Comparison of ENCODE assay signal across 6 cellular contexts in the genomic region with DNA sequence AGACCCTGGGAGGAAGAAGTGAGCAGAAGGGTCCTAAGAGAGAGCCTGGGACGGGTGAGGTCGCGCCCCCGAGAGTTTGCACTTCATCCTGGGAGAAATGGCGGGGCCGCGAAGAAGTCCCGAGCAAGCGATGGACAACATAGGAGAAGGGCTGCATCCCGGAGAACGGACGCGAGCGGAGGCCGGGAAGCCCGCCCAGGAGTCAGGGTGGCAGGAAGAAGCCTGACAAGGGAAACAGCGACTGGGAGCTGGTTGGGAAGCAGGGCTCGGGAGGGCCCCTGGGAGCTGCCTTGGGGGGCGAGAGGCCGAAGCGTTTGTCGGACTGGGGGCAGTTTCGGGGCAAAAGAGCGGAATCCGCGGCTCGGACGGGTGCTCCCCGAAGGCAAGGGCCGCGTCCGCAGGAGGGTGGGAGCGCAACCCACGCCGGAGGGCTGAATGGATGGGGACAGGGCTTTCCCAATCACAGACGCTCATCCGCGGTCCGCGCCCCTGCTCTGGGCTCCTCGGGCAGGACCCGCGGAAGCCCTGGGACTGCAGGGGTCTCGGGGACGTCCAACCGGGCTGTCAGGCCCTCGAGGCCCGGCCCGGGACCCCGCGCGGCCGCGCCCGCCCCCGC. TPM values are rescaled to one million over a fixed set of nuclear protein-coding genes. Genes with fewer than 3 reads are reported as not detected.
DNase-seq lines count a peak whose midpoint lies in the region; ATAC-seq and TF ChIP-seq lines count a peak whose summit lies in the region.

No MANE protein-coding gene starts in this region.

- H3K27ac Mint-ChIP-seq in neural crest cell (ENCODE audit: unreplicated experiment) = peak overlapping the region; percentile 95

- H3K27me3 Mint-ChIP-seq in neural crest cell (ENCODE audit: low read depth) = no peaks in the 10 kb centered on the region

- H3K4me1 ChIP-seq in breast epithelium = peaks cover 14 to 27% of the 10 kb centered on the region in 2 donors

- no peaks in the 10 kb centered on the region for H3K9me3 Mint-ChIP-seq in neural crest cell

- ATAC-seq in HG03025 (IDR thresholded peaks at IDR 0.05; ENCODE audit: low FRiP score, unreplicated experiment) = peak; percentile 23

- H3K4me3 Mint-ChIP-seq in neural crest cell = peak overlapping the region; percentile 97

- CTCF ChIA-PET in BJ (lab: Yijun Ruan, JAX) = interaction anchor here (1.1 kb wide), 1 partner anchor 9 kb away, joined by 6 read pairs; no protein-coding TSS in a partner anchor

- H3K27ac ChIP-seq in breast epithelium = peak overlapping the region; percentile 82 to 94

- DNase-seq in BJ (ENCODE audit: low read depth) (no peak), breast epithelium (ENCODE audit: low spot score in 2 of 2) (no peak), neural crest cell (ENCODE audit: low read depth, low spot score) (no peak), NCI-H1092 (lab: John Stamatoyannopoulos, UW) (no peak)
- no peak for DNase-seq in activated effector memory CD4-positive, alpha-beta T cell treated with anti-CD3 and anti-CD28 coated beads, Interleukin-2, amount 50 U/mL, for 16 hours

- H3K4me1 Mint-ChIP-seq in neural crest cell = peaks cover 33% of the 10 kb centered on the region

- H3K27me3 ChIP-seq in BJ (ENCODE audit: control insufficient read depth, insufficient read depth, low read length) (no peaks in the 10 kb centered on the region), breast epithelium (no peaks in the 10 kb centered on the region)

- POLR2A ChIA-PET in BJ (lab: Charles Lee) = no interaction called here

- H3K9me3 ChIP-seq in breast epithelium = no peaks in the 10 kb centered on the region

- no peak for TF ChIP-seq POLR2A in breast epithelium (IDR thresholded peaks at IDR 0.05)

- intact Hi-C loops in breast epithelium (cut with DNase I; ENCODE audit: low total_unique reads) = no loop called here

- H3K36me3 ChIP-seq in BJ (ENCODE audit: control insufficient read depth, insufficient read depth, low read length) (peaks cover 5% of the 10 kb centered on the region; the same call in 1 of the 2 replicates), breast epithelium (no peaks in the 10 kb centered on the region)

- no peaks in the 10 kb centered on the region for H3K36me3 Mint-ChIP-seq in neural crest cell (ENCODE audit: low read depth)

- TF ChIP-seq CTCF in BJ (IDR thresholded peaks at IDR 0.05; ENCODE audit: insufficient read depth, low read depth, low read length) (no peak), breast epithelium (IDR thresholded peaks at IDR 0.05) (no peak), neural crest cell (conservative IDR thresholded peaks at IDR 0.05) (no peak)

- H3K4me3 ChIP-seq in BJ (ENCODE audit: low read depth, low read length) (peak overlapping the region; percentile 81), breast epithelium (peak overlapping the region; percentile 87 to 95 (median 91))

RNA-seq across cellular contexts. Expression of a gene that starts 0.5 kb away (rescaled TPM):
- polyA plus RNA-seq in BJ (2011; rRNA removed) = 34.3 and 48.8 TPM in 2 replicates
- 8.5 and 10.0 TPM in 2 replicates for polyA minus RNA-seq in BJ (2011; rRNA and poly(A)+ RNA removed)
- total RNA-seq in breast epithelium (10 to 100 TPM; 62.4 to 81.3 (median 76.0) TPM), neural crest cell (73.9 and 74.1 TPM in 2 replicates)

RNA-seq across cellular contexts. Expression of a gene that starts 20.4 kb away (rescaled TPM):
- 0.56 and 0.64 TPM in 2 replicates for polyA plus RNA-seq in BJ (2011; rRNA removed)
- polyA minus RNA-seq in BJ (2011; rRNA and poly(A)+ RNA removed) = 0.36 and 0.66 TPM in 2 replicates
- total RNA-seq in breast epithelium (1 to 10 TPM; 1.1 to 5.4 (median 4.9) TPM), neural crest cell (13.7 and 14.1 TPM in 2 replicates)

RNA-seq across cellular contexts. Expression of a gene that starts 20.4 kb away (rescaled TPM):
- polyA plus RNA-seq in BJ (2011; rRNA removed) = 6.2 and 13.2 TPM in 2 replicates
- polyA minus RNA-seq in BJ (2011; rRNA and poly(A)+ RNA removed) = 10.5 and 13.8 TPM in 2 replicates
- total RNA-seq in breast epithelium (10 to 100 TPM; 41.4 to 66.6 (median 44.6) TPM), neural crest cell (71.2 and 79.9 TPM in 2 replicates)

RNA-seq across cellular contexts. Expression of a gene that starts 21.4 kb away (rescaled TPM):
- 3.7 and 5.7 TPM in 2 replicates for polyA plus RNA-seq in BJ (2011; rRNA removed)
- polyA minus RNA-seq in BJ (2011; rRNA and poly(A)+ RNA removed) = 2.3 and 3.2 TPM in 2 replicates
- total RNA-seq in breast epithelium = 1 to 10 TPM; 2.9 to 4.6 (median 4.1) TPM
- 18.9 and 20.7 TPM in 2 replicates for total RNA-seq in neural crest cell

RNA-seq across cellular contexts. Expression of a gene that starts 36.5 kb away (rescaled TPM):
- polyA plus RNA-seq in BJ (2011; rRNA removed) = 4.6 and 11.0 TPM in 2 replicates
- 10.8 and 12.1 TPM in 2 replicates for polyA minus RNA-seq in BJ (2011; rRNA and poly(A)+ RNA removed)
- 10 to 100 TPM; 10.4 to 25.2 (median 19.7) TPM for total RNA-seq in breast epithelium
- 40.8 and 45.3 TPM in 2 replicates for total RNA-seq in neural crest cell
